ENCODE assay signal across 8 cellular contexts in genomic region chr1:160205242-160205973, GRCh38. TPM values are rescaled to one million over a fixed set of nuclear protein-coding genes. Genes with fewer than 3 reads are reported as not detected.
DNase-seq lines count a peak whose midpoint lies in the region; ATAC-seq lines count a peak whose summit lies in the region.

A gene with protein sequence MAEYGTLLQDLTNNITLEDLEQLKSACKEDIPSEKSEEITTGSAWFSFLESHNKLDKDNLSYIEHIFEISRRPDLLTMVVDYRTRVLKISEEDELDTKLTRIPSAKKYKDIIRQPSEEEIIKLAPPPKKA (plus strand): TSS chr1:160205384. CDS start chr1:160211545, 6,161 bp downstream.

- no peaks in the 10 kb centered on the region for H3K4me1 ChIP-seq in endocrine pancreas (ENCODE audit: control insufficient read depth, insufficient read depth, low read length)

- DNase-seq in NCI-H1417 (lab: John Stamatoyannopoulos, UW) (peak; percentile 73 to 83 (median 80)), NCI-H1417 treated with DMSO at 0.1 percent for 48 hours (lab: John Stamatoyannopoulos, UW) (no peak), NCI-H526 treated with DMSO at 0.1 percent for 48 hours (lab: John Stamatoyannopoulos, UW) (peak; percentile 46), mesenteric fat pad (ENCODE audit: low spot score) (peak; percentile 92)
- DNase-seq in activated CD8-positive, alpha-beta memory T cell treated with anti-CD3 and anti-CD28 coated beads for 48 hours (ENCODE audit: low read depth in 2 of 3, low spot score in 2 of 3) = peak; percentile 39 to 50 (median 50)
- peak; percentile 35 for DNase-seq in stimulated activated CD8-positive, alpha-beta memory T cell treated with anti-CD3 and anti-CD28 coated beads, Interleukin-15, amount 100 ng/mL, for 1 hour (ENCODE audit: low read depth)

- peak; percentile 46 for ATAC-seq in HG02840 (IDR thresholded peaks at IDR 0.05; ENCODE audit: low FRiP score, unreplicated experiment)

- H3K27me3 ChIP-seq in endocrine pancreas (ENCODE audit: control insufficient read depth, insufficient read depth, low read length) = no peaks in the 10 kb centered on the region

- H3K4me3 ChIP-seq in endocrine pancreas (ENCODE audit: control insufficient read depth, insufficient read depth, low read length) = peak within 1 kb of the TSS; percentile 61

- H3K9ac ChIP-seq in endocrine pancreas (ENCODE audit: control insufficient read depth, insufficient read depth, low read length) = peak within 1 kb of the TSS; percentile 95

- H3K9me3 ChIP-seq in endocrine pancreas (ENCODE audit: control insufficient read depth, low read length) = no peaks in the 10 kb centered on the region

- no peaks in the 10 kb centered on the region for H3K36me3 ChIP-seq in endocrine pancreas (ENCODE audit: control insufficient read depth, insufficient read depth, low read length)

RNA-seq across cellular contexts. Expression of the gene that starts here (rescaled TPM):
- total RNA-seq in mesenteric fat pad = 486 TPM
